ENCODE assay signal across 8 cellular contexts in genomic region chr1:13813398-13814012, GRCh38.
DNase-seq lines count a peak whose midpoint lies in the region; ATAC-seq and TF ChIP-seq lines count a peak whose summit lies in the region.

No MANE protein-coding gene starts in this region.

- H3K27me3 ChIP-seq in A673 (replicated peaks; ENCODE audit: insufficient read depth, low read depth, low read length, poor library complexity) (no peaks in the 10 kb centered on the region), smooth muscle cell (ENCODE audit: low read depth) (no peaks in the 10 kb centered on the region)

- no peak overlapping the region for H3K4me3 ChIP-seq in A673 (ENCODE audit: low read depth, low read length, poor library complexity, severe bottlenecking)
- H3K4me3 ChIP-seq in fibroblast of mammary gland (ENCODE audit: control insufficient read depth, low read depth, low read length), result no peak overlapping the region
- H3K4me3 ChIP-seq in smooth muscle cell, result no peak overlapping the region

- H3K27ac ChIP-seq in A673 (ENCODE audit: low read depth, low read length, poor library complexity, severe bottlenecking) (no peak overlapping the region), smooth muscle cell (ENCODE audit: low read depth) (no peak overlapping the region)

- peak; percentile 50 for ATAC-seq in HG03354 (IDR thresholded peaks at IDR 0.05; ENCODE audit: poor library complexity, severe bottlenecking, unreplicated experiment)

- H3F3A ChIP-seq in smooth muscle cell (ENCODE audit: low read depth), result no peaks in the 10 kb centered on the region

- no TSS peak for BruUV-seq in A673 (replicated peaks; lab: Mats Ljungman, UMichigan)

- H3K9me3 ChIP-seq in A673 (ENCODE audit: low read depth, low read length, poor library complexity, severe bottlenecking), result no peaks in the 10 kb centered on the region
- no peaks in the 10 kb centered on the region for H3K9me3 ChIP-seq in smooth muscle cell (replicated peaks; ENCODE audit: low read depth)

- H3K4me1 ChIP-seq in A673 (ENCODE audit: insufficient read depth, low read length, poor library complexity, severe bottlenecking) (peaks cover 8% of the 10 kb centered on the region), smooth muscle cell (ENCODE audit: low read depth) (no peaks in the 10 kb centered on the region)

- no peaks in the 10 kb centered on the region for H3K79me2 ChIP-seq in smooth muscle cell (ENCODE audit: low read depth)

- peak; percentile 50 for TF ChIP-seq CTCF in A673 (conservative IDR thresholded peaks at IDR 0.05; ENCODE audit: low read depth, low read length)
- TF ChIP-seq CTCF in fibroblast of mammary gland (conservative IDR thresholded peaks at IDR 0.05; ENCODE audit: control insufficient read depth, insufficient read depth, low read depth, low read length), result peak; percentile 62
- TF ChIP-seq CTCF in smooth muscle cell (IDR thresholded peaks at IDR 0.05; ENCODE audit: borderline replicate concordance, insufficient read depth, poor library complexity, severe bottlenecking), result peak; percentile 71

- H3K36me3 ChIP-seq in A673 (ENCODE audit: insufficient read depth, low read length, poor library complexity, severe bottlenecking) (no peaks in the 10 kb centered on the region), smooth muscle cell (ENCODE audit: low read depth) (no peaks in the 10 kb centered on the region)

- no peak overlapping the region for H3K4me2 ChIP-seq in smooth muscle cell

- POLR2A ChIA-PET in A673 (lab: Charles Lee; ENCODE audit: low non-redundant PET), result no interaction called here

- intact Hi-C loops in A673 (cut with micrococcal nuclease; ENCODE audit: unreplicated experiment), result no loop called here

- DNase-seq in A673 (ENCODE audit: low spot score) (peak; percentile 21), fibroblast of mammary gland (ENCODE audit: low read depth) (peak; percentile 27), smooth muscle cell (lab: John Stamatoyannopoulos, UW; ENCODE audit: unreplicated experiment) (no peak), NCI-H446 (lab: John Stamatoyannopoulos, UW) (no peak), SHP77 (lab: John Stamatoyannopoulos, UW) (no peak), occipital lobe (lab: John Stamatoyannopoulos, UW) (no peak)
- DNase-seq in activated CD8-positive, alpha-beta memory T cell treated with anti-CD3 and anti-CD28 coated beads, Interleukin-2, amount 50 U/mL, for 4 hours, result peak; percentile 53

- CTCF ChIA-PET in A673 (lab: Charles Lee), result no interaction called here

- H3K9ac ChIP-seq in smooth muscle cell (ENCODE audit: low read depth), result no peak overlapping the region

- no peak overlapping the region for H2AFZ ChIP-seq in smooth muscle cell (ENCODE audit: low read depth)

- WGBS in smooth muscle cell (ENCODE audit: low lambda C conversion rate), result 55% methylated on average over 16 of the region's 17 CpGs

- peaks cover 57% of the 10 kb centered on the region for H4K20me1 ChIP-seq in smooth muscle cell (ENCODE audit: low read depth)

Comparison
In these comparisons a context has a peak if more than half of its experiments do, and no peak if none do; other contexts are left out.
1. DNase-seq: peak in A673 (single experiment), activated CD8-positive, alpha-beta memory T cell treated with anti-CD3 and anti-CD28 coated beads, Interleukin-2, amount 50 U/mL, for 4 hours (single experiment) and fibroblast of mammary gland (single experiment); none in smooth muscle cell (single experiment), NCI-H446 (0 of 2), SHP77 (0 of 2) and occipital lobe (single experiment).
2. Peak in every context shown above with its lines, with median percentiles within 50 percentile points of each other: CTCF ChIP-seq.